1 cellular context compared by ENCODE assay signal in the genomic region with DNA sequence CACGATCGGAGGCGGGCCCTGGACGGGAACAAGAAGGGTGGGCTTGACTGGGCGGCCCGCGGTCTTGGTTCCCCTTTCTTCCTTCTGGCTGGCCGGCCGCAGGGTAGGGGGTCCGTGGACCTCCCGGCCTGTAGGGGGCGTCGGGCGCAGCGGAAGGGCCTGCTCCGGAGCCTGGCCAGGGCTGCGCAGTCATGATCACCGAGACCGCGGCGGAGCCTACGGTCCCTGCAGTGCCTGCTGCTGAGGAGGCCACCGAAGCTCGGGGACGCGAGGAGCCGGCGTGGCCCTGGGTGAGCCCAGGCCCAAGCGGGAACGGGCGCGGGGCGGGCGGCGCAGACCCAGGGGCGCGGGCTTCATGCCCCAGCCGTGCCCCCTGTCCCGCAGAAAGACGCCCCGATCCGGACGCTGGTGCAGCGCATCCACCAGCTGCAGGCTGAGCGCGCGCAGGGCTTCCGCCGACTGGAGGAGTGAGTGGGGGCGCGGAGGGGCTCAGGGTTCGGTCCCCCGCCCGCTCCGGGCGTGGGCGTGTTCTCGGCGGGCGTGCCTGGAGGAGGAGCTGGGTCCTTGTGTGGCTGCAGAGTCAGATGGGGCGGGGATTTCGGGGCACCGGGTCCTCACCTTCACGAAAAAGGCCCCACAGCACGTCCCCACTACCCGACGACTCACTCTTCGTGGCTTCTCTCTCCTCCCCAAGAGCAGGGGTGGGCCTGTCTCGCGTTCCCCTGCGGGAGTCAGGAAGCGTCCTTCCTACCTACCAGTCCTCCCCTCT.
A peak's percentile ranks its signal among the peaks of the same experiment; 100 is the strongest.
TF ChIP-seq lines count a peak whose summit lies in the region.

A gene (plus strand): TSS at position 188 of the 769 bp plus-strand sequence. CDS start 4 bp downstream, at position 192.

TF ChIP-seq in HepG2, 621 proteins besides CTCF, POLR2A, EP300 and RAD21 (continued from another document and continues in another):
- TF ChIP-seq, protein P1, sequence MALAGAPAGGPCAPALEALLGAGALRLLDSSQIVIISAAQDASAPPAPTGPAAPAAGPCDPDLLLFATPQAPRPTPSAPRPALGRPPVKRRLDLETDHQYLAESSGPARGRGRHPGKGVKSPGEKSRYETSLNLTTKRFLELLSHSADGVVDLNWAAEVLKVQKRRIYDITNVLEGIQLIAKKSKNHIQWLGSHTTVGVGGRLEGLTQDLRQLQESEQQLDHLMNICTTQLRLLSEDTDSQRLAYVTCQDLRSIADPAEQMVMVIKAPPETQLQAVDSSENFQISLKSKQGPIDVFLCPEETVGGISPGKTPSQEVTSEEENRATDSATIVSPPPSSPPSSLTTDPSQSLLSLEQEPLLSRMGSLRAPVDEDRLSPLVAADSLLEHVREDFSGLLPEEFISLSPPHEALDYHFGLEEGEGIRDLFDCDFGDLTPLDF (CRISPR knock-in tag; IDR thresholded peaks at IDR 0.05) = no peak
- peak; percentile 89; the same call in 1 of the 2 replicates for TF ChIP-seq ZNF713 (CRISPR knock-in tag; IDR thresholded peaks at IDR 0.05)
- peak; percentile 74; the same call in 1 of the 2 replicates for TF ChIP-seq ETV5 (CRISPR knock-in tag; IDR thresholded peaks at IDR 0.05; ENCODE audit: borderline replicate concordance)
- TF ChIP-seq ZNF3 (CRISPR knock-in tag; IDR thresholded peaks at IDR 0.05) = peak; percentile 92
- TF ChIP-seq, protein P2, sequence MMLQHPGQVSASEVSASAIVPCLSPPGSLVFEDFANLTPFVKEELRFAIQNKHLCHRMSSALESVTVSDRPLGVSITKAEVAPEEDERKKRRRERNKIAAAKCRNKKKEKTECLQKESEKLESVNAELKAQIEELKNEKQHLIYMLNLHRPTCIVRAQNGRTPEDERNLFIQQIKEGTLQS (CRISPR knock-in tag; IDR thresholded peaks at IDR 0.05) = peak; percentile 69
- TF ChIP-seq, protein P3, sequence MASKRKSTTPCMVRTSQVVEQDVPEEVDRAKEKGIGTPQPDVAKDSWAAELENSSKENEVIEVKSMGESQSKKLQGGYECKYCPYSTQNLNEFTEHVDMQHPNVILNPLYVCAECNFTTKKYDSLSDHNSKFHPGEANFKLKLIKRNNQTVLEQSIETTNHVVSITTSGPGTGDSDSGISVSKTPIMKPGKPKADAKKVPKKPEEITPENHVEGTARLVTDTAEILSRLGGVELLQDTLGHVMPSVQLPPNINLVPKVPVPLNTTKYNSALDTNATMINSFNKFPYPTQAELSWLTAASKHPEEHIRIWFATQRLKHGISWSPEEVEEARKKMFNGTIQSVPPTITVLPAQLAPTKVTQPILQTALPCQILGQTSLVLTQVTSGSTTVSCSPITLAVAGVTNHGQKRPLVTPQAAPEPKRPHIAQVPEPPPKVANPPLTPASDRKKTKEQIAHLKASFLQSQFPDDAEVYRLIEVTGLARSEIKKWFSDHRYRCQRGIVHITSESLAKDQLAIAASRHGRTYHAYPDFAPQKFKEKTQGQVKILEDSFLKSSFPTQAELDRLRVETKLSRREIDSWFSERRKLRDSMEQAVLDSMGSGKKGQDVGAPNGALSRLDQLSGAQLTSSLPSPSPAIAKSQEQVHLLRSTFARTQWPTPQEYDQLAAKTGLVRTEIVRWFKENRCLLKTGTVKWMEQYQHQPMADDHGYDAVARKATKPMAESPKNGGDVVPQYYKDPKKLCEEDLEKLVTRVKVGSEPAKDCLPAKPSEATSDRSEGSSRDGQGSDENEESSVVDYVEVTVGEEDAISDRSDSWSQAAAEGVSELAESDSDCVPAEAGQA (IDR thresholded peaks at IDR 0.05; ENCODE audit: low read depth) = peak; percentile 67; the same call in 1 of the 2 replicates
- TF ChIP-seq, protein P3 (CRISPR knock-in tag; IDR thresholded peaks at IDR 0.05; ENCODE audit: borderline replicate concordance) = no peak; the same call in 1 of the 2 replicates
- peak; percentile 59; the same call in 1 of the 2 replicates for TF ChIP-seq MAF1 (CRISPR knock-in tag; IDR thresholded peaks at IDR 0.05; ENCODE audit: borderline replicate concordance)
- no peak for TF ChIP-seq CREB1 (IDR thresholded peaks at IDR 0.05)
- TF ChIP-seq CREB1 (CRISPR knock-in tag; IDR thresholded peaks at IDR 0.05) = no peak
- TF ChIP-seq KLF16 (CRISPR knock-in tag; IDR thresholded peaks at IDR 0.05) = no peak; a peak in 1 of 4 replicates
- no peak for TF ChIP-seq REXO4 (CRISPR knock-in tag; IDR thresholded peaks at IDR 0.05; ENCODE audit: borderline replicate concordance)
- TF ChIP-seq ZNF296 (CRISPR knock-in tag; conservative IDR thresholded peaks at IDR 0.05) = 0 out of 2 replicates have a peak, but pooled peaks have one; percentile 68
- no peak for TF ChIP-seq KAT2B (IDR thresholded peaks at IDR 0.05; ENCODE audit: borderline replicate concordance, low read depth, low read length)
- TF ChIP-seq ZBTB3 (CRISPR knock-in tag; IDR thresholded peaks at IDR 0.05; ENCODE audit: borderline replicate concordance, low read depth) = no peak; the same call in 1 of the 2 replicates
- TF ChIP-seq ZNF746 (CRISPR knock-in tag; IDR thresholded peaks at IDR 0.05) = no peak
- TF ChIP-seq, protein P4, sequence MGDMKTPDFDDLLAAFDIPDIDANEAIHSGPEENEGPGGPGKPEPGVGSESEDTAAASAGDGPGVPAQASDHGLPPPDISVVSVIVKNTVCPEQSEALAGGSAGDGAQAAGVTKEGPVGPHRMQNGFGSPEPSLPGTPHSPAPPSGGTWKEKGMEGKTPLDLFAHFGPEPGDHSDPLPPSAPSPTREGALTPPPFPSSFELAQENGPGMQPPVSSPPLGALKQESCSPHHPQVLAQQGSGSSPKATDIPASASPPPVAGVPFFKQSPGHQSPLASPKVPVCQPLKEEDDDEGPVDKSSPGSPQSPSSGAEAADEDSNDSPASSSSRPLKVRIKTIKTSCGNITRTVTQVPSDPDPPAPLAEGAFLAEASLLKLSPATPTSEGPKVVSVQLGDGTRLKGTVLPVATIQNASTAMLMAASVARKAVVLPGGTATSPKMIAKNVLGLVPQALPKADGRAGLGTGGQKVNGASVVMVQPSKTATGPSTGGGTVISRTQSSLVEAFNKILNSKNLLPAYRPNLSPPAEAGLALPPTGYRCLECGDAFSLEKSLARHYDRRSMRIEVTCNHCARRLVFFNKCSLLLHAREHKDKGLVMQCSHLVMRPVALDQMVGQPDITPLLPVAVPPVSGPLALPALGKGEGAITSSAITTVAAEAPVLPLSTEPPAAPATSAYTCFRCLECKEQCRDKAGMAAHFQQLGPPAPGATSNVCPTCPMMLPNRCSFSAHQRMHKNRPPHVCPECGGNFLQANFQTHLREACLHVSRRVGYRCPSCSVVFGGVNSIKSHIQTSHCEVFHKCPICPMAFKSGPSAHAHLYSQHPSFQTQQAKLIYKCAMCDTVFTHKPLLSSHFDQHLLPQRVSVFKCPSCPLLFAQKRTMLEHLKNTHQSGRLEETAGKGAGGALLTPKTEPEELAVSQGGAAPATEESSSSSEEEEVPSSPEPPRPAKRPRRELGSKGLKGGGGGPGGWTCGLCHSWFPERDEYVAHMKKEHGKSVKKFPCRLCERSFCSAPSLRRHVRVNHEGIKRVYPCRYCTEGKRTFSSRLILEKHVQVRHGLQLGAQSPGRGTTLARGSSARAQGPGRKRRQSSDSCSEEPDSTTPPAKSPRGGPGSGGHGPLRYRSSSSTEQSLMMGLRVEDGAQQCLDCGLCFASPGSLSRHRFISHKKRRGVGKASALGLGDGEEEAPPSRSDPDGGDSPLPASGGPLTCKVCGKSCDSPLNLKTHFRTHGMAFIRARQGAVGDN (CRISPR knock-in tag; IDR thresholded peaks at IDR 0.05) = no peak
- TF ChIP-seq, protein P5, sequence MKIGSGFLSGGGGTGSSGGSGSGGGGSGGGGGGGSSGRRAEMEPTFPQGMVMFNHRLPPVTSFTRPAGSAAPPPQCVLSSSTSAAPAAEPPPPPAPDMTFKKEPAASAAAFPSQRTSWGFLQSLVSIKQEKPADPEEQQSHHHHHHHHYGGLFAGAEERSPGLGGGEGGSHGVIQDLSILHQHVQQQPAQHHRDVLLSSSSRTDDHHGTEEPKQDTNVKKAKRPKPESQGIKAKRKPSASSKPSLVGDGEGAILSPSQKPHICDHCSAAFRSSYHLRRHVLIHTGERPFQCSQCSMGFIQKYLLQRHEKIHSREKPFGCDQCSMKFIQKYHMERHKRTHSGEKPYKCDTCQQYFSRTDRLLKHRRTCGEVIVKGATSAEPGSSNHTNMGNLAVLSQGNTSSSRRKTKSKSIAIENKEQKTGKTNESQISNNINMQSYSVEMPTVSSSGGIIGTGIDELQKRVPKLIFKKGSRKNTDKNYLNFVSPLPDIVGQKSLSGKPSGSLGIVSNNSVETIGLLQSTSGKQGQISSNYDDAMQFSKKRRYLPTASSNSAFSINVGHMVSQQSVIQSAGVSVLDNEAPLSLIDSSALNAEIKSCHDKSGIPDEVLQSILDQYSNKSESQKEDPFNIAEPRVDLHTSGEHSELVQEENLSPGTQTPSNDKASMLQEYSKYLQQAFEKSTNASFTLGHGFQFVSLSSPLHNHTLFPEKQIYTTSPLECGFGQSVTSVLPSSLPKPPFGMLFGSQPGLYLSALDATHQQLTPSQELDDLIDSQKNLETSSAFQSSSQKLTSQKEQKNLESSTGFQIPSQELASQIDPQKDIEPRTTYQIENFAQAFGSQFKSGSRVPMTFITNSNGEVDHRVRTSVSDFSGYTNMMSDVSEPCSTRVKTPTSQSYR (CRISPR knock-in tag; IDR thresholded peaks at IDR 0.05; ENCODE audit: borderline replicate concordance) = no peak
- TF ChIP-seq PHF5A (CRISPR knock-in tag; IDR thresholded peaks at IDR 0.05; ENCODE audit: low read depth, unreplicated experiment) = no peak
- TF ChIP-seq, protein P6, sequence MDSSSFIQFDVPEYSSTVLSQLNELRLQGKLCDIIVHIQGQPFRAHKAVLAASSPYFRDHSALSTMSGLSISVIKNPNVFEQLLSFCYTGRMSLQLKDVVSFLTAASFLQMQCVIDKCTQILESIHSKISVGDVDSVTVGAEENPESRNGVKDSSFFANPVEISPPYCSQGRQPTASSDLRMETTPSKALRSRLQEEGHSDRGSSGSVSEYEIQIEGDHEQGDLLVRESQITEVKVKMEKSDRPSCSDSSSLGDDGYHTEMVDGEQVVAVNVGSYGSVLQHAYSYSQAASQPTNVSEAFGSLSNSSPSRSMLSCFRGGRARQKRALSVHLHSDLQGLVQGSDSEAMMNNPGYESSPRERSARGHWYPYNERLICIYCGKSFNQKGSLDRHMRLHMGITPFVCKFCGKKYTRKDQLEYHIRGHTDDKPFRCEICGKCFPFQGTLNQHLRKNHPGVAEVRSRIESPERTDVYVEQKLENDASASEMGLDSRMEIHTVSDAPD (CRISPR knock-in tag; IDR thresholded peaks at IDR 0.05) = no peak
- TF ChIP-seq CBFB (CRISPR knock-in tag; IDR thresholded peaks at IDR 0.05) = peak; percentile 86; the same call in 1 of the 2 replicates
- TF ChIP-seq, protein P7, sequence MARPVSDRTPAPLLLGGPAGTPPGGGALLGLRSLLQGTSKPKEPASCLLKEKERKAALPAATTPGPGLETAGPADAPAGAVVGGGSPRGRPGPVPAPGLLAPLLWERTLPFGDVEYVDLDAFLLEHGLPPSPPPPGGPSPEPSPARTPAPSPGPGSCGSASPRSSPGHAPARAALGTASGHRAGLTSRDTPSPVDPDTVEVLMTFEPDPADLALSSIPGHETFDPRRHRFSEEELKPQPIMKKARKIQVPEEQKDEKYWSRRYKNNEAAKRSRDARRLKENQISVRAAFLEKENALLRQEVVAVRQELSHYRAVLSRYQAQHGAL (CRISPR knock-in tag; IDR thresholded peaks at IDR 0.05; ENCODE audit: not compliant biosample characterization) = no peak
- TF ChIP-seq ZNF672 (CRISPR knock-in tag; IDR thresholded peaks at IDR 0.05) = no peak
- TF ChIP-seq JUND (CRISPR knock-in tag; IDR thresholded peaks at IDR 0.05) = peak; percentile 61; the same call in 1 of the 2 replicates
- TF ChIP-seq ZNF446 (CRISPR knock-in tag; IDR thresholded peaks at IDR 0.05) = no peak; the same call in 1 of the 2 replicates
- TF ChIP-seq, protein P8, sequence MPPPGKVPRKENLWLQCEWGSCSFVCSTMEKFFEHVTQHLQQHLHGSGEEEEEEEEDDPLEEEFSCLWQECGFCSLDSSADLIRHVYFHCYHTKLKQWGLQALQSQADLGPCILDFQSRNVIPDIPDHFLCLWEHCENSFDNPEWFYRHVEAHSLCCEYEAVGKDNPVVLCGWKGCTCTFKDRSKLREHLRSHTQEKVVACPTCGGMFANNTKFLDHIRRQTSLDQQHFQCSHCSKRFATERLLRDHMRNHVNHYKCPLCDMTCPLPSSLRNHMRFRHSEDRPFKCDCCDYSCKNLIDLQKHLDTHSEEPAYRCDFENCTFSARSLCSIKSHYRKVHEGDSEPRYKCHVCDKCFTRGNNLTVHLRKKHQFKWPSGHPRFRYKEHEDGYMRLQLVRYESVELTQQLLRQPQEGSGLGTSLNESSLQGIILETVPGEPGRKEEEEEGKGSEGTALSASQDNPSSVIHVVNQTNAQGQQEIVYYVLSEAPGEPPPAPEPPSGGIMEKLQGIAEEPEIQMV (CRISPR knock-in tag; IDR thresholded peaks at IDR 0.05; ENCODE audit: low read depth) = peak; percentile 66
- TF ChIP-seq HCFC1 (IDR thresholded peaks at IDR 0.05; ENCODE audit: low read depth, low read length) = no peak
- peak; percentile 17; the same call in 1 of the 2 replicates for TF ChIP-seq MTF2 (CRISPR knock-in tag; IDR thresholded peaks at IDR 0.05; ENCODE audit: borderline replicate concordance)
- peak; percentile 38; the same call in 1 of the 2 replicates for TF ChIP-seq RARA (CRISPR knock-in tag; IDR thresholded peaks at IDR 0.05)
- TF ChIP-seq, protein P9, sequence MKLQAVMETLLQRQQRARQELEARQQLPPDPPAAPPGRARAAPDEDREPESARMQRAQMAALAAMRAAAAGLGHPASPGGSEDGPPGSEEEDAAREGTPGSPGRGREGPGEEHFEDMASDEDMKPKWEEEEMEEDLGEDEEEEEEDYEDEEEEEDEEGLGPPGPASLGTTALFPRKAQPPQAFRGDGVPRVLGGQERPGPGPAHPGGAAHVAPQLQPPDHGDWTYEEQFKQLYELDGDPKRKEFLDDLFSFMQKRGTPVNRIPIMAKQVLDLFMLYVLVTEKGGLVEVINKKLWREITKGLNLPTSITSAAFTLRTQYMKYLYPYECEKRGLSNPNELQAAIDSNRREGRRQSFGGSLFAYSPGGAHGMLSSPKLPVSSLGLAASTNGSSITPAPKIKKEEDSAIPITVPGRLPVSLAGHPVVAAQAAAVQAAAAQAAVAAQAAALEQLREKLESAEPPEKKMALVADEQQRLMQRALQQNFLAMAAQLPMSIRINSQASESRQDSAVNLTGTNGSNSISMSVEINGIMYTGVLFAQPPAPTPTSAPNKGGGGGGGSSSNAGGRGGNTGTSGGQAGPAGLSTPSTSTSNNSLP (IDR thresholded peaks at IDR 0.05; ENCODE audit: low read depth, low read length) = no peak
- TF ChIP-seq THAP11 (CRISPR knock-in tag; IDR thresholded peaks at IDR 0.05) = peak; percentile 83
